8 cellular contexts compared by ENCODE assay signal in genomic region chr2:11123856-11124759, GRCh38.
DNase-seq lines count a peak whose midpoint lies in the region; ATAC-seq and TF ChIP-seq lines count a peak whose summit lies in the region.

No MANE protein-coding gene starts in this region.

- no peak for ATAC-seq in HG02763 (IDR thresholded peaks at IDR 0.05; ENCODE audit: unreplicated experiment)

- DNase-seq in AG10803 (ENCODE audit: low read depth) = peak; percentile 20
- DNase-seq in GM20000 (ENCODE audit: low spot score) = peak; percentile 76
- peak; percentile 85 for DNase-seq in NCI-H146 treated with DMSO at 0.1 percent for 48 hours (lab: John Stamatoyannopoulos, UW; ENCODE audit: unreplicated experiment)
- DNase-seq in T follicular helper cell (ENCODE audit: low read depth) = peak; percentile 58
- peak; percentile 35 for DNase-seq in amniotic stem cell (lab: John Stamatoyannopoulos, UW)
- DNase-seq in hippocampal formation (lab: John Stamatoyannopoulos, UW) = peak; percentile 7 to 18
- DNase-seq in stimulated activated CD4-positive, alpha-beta T cell treated with anti-CD3 and anti-CD28 coated beads, Interleukin-1b, Interleukin-23, amount 100 ng/mL, for 24 hours (ENCODE audit: low read depth in 4 of 4, low spot score in 1 of 4) = peak; percentile 42 to 68 (median 64)

- H3K4me3 ChIP-seq in AG10803 (ENCODE audit: low read length) = no peak overlapping the region

- TF ChIP-seq CTCF in AG10803 (conservative IDR thresholded peaks at IDR 0.05; ENCODE audit: low read length) (peak; percentile 93), GM20000 (IDR thresholded peaks at IDR 0.05; ENCODE audit: extremely low read depth, missing control alignments) (peak; percentile 81)

Comparison
In these comparisons a context has a peak if more than half of its experiments do, and no peak if none do; other contexts are left out.
1. DNase-seq: peak in every context shown above with its lines; median percentile 85 in NCI-H146 treated with DMSO at 0.1 percent for 48 hours; 76 in GM20000; 64 in stimulated activated CD4-positive, alpha-beta T cell treated with anti-CD3 and anti-CD28 coated beads, Interleukin-1b, Interleukin-23, amount 100 ng/mL, for 24 hours; 58 in T follicular helper cell; 35 in amniotic stem cell; 20 in AG10803; 12 in hippocampal formation.